28 cellular contexts compared by ENCODE assay signal in genomic region chr1:233600488-233600887, GRCh38. TPM values are rescaled to one million over a fixed set of nuclear protein-coding genes. Genes with fewer than 3 reads are reported as not detected.
"Had no signal": no experiment of that assay in that cellular context is flagged by ENCODE, and none has a peak within 500 bp of the region (broad histone marks: within the 10 kb centered on the region; RNA-seq: fewer than 3 reads in every experiment).

No MANE protein-coding gene starts in this region.

- ATAC-seq: activated T-cell treated with anti-CD3 and anti-CD28 coated beads, Interleukin-2, amount 50 U/mL, for 4 hours; PC-3 had no signal

- H3K27ac ChIP-seq: ascending aorta, KMS-11, Peyer's patch, SJSA1, VCaP had no signal

- H3K36me3 Mint-ChIP-seq: activated naive CD8-positive, alpha-beta T cell treated with anti-CD3 and anti-CD28 coated beads for 36 hours had no signal

- H3K36me3 ChIP-seq: ascending aorta, Peyer's patch, SJSA1 had no signal

- H3K27ac Mint-ChIP-seq: activated B cell treated with CpG ODN at 0.5 μM for 24 hours; activated naive CD8-positive, alpha-beta T cell treated with anti-CD3 and anti-CD28 coated beads for 36 hours; activated T-helper 1 cell treated with anti-CD3 and anti-CD28 coated beads, Interleukin-12 subunit alpha, Interleukin-12 subunit beta, Interleukin-2, Interleukin-4 antibody, amounts not matched to agents 30 ng/mL and 10 ng/mL and 1 ng/mL, durations not matched to agents 14 hours and 24 hours and 36 hours had no signal

- H3K4me3 Mint-ChIP-seq: activated B cell treated with CpG ODN at 0.5 μM for 24 hours; activated naive CD8-positive, alpha-beta T cell treated with anti-CD3 and anti-CD28 coated beads for 36 hours; activated T-cell treated with anti-CD3 and anti-CD28 coated beads, Interleukin-2, amount 50 U/mL, for 4 hours; activated T-helper 1 cell treated with anti-CD3 and anti-CD28 coated beads, Interleukin-12 subunit alpha, Interleukin-12 subunit beta, Interleukin-2, Interleukin-4 antibody, amounts not matched to agents 30 ng/mL and 10 ng/mL and 1 ng/mL, durations not matched to agents 14 hours and 24 hours and 36 hours had no signal

- H3K9me3 Mint-ChIP-seq: activated T-helper 1 cell treated with anti-CD3 and anti-CD28 coated beads, Interleukin-12 subunit alpha, Interleukin-12 subunit beta, Interleukin-2, Interleukin-4 antibody, amounts not matched to agents 30 ng/mL and 10 ng/mL and 1 ng/mL, durations not matched to agents 14 hours and 24 hours and 36 hours had no signal

- H3K4me3 ChIP-seq: ascending aorta, Peyer's patch, SJSA1 had no signal

- H3K4me1 ChIP-seq: ascending aorta, Peyer's patch, SJSA1 had no signal

- DNase-seq: activated B cell treated with CpG ODN at 0.5 μM for 24 hours; activated CD4-positive, alpha-beta T cell treated with anti-CD3 and anti-CD28 coated beads for 48 hours; activated CD4-positive, alpha-beta T cell treated with anti-CD3 and anti-CD28 coated beads, Interleukin-2, amount 50 U/mL, for 4 hours; activated CD4-positive, CD25-positive, alpha-beta regulatory T cell treated with anti-CD3 and anti-CD28 coated beads, Interleukin-2, amount 50 U/mL, for 72 hours; activated CD8-positive, alpha-beta memory T cell treated with anti-CD3 and anti-CD28 coated beads, Interleukin-2, amount 50 U/mL, for 4 hours; activated effector memory CD4-positive, alpha-beta T cell treated with anti-CD3 and anti-CD28 coated beads, Interleukin-2, amount 50 U/mL, for 16 hours; activated naive CD4-positive, alpha-beta T cell; activated naive CD4-positive, alpha-beta T cell treated with anti-CD3 and anti-CD28 coated beads, Interleukin-2, amount 50 U/mL, for 16 hours; activated naive CD8-positive, alpha-beta T cell treated with anti-CD3 and anti-CD28 coated beads for 36 hours; activated T-cell treated with anti-CD3 and anti-CD28 coated beads for 4 hours; activated T-cell treated with anti-CD3 and anti-CD28 coated beads, Interleukin-2, amount 50 U/mL, for 4 hours; amniotic stem cell; NCI-H1105; NCI-H1417 treated with DMSO at 0.1 percent for 48 hours; NCI-H1930; NCI-H345; NCI-H524 treated with DMSO at 0.1 percent for 48 hours; PC-3; Peyer's patch; RPMI8226; SHP77 treated with DMSO at 0.1 percent for 48 hours; SW 1271; T-helper 9 cell had no signal

- H3K4me1 Mint-ChIP-seq: activated B cell treated with CpG ODN at 0.5 μM for 24 hours had no signal

- H3K27me3 ChIP-seq: ascending aorta, Peyer's patch, SJSA1 had no signal

- H3K9me3 ChIP-seq: ascending aorta, Peyer's patch, SJSA1 had no signal

RNA-seq across cellular contexts. Expression of gene KCNK1, which starts 13.4 kb away (rescaled TPM):
- total RNA-seq: activated B cell treated with CpG ODN at 0.5 μM for 24 hours; activated naive CD8-positive, alpha-beta T cell treated with anti-CD3 and anti-CD28 coated beads for 36 hours; SJSA1 had no signal
